Comparison of ENCODE assay signal across 21 cellular contexts in the genomic region with DNA sequence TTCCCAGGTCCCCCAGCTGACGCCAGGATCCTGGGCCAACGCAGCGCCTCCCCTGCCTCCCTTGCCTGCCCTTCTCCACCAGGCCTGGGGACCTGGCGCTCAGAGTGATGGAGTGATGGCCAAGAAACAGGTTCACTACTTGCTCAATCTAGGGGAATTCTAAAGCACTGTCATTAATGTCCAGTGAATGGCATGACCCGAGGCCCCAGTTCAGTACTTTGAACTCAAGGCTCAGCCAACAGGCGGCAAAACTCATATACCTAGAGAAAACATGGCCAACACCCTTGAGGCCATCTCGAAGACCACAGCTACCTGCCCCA. TPM values are rescaled to one million over a fixed set of nuclear protein-coding genes. Genes with fewer than 3 reads are reported as not detected.
A peak's percentile ranks its signal among the peaks of the same experiment; 100 is the strongest.
DNase-seq lines count a peak whose midpoint lies in the region; ATAC-seq, FAIRE-seq and TF ChIP-seq lines count a peak whose summit lies in the region.
"Had no signal": no experiment of that assay in that cellular context is flagged by ENCODE, and none has a peak within 500 bp of the region (broad histone marks: within the 10 kb centered on the region; RNA-seq: fewer than 3 reads in every experiment).

No MANE protein-coding gene starts in this region.

- TF ChIP-seq CTCF in breast epithelium (IDR thresholded peaks at IDR 0.05) (no peak), MCF 10A (IDR thresholded peaks at IDR 0.05; ENCODE audit: unreplicated experiment) (no peak), keratinocyte (optimal IDR thresholded peaks at IDR 0.05 in 1 of 3, IDR thresholded peaks at IDR 0.05 in 1 of 3, conservative IDR thresholded peaks at IDR 0.05 in 1 of 3; ENCODE audit: extremely low read depth in 1 of 3, insufficient read depth in 2 of 3, low read length in 3 of 3) (no peak), osteocyte (IDR thresholded peaks at IDR 0.05) (no peak), uterus (IDR thresholded peaks at IDR 0.05) (no peak)

- peaks cover 4% of the 10 kb centered on the region for H3K9me1 ChIP-seq in keratinocyte (ENCODE audit: control insufficient read depth, extremely low read depth, insufficient read depth, low read length)

- H3K36me3 Mint-ChIP-seq in MCF 10A (ENCODE audit: insufficient read depth, unreplicated experiment): peaks cover 6% of the 10 kb centered on the region
- no peaks in the 10 kb centered on the region for H3K36me3 Mint-ChIP-seq in osteocyte (ENCODE audit: unreplicated experiment)
- no peaks in the 10 kb centered on the region for H3K36me3 Mint-ChIP-seq in activated CD4-positive, alpha-beta T cell treated with anti-CD3 and anti-CD28 coated beads for 36 hours (ENCODE audit: low read depth)

- no peaks in the 10 kb centered on the region for H3K27me3 Mint-ChIP-seq in MCF 10A (ENCODE audit: insufficient read depth, unreplicated experiment)
- no peaks in the 10 kb centered on the region for H3K27me3 Mint-ChIP-seq in osteocyte (ENCODE audit: unreplicated experiment)
- H3K27me3 Mint-ChIP-seq in activated CD4-positive, alpha-beta T cell treated with anti-CD3 and anti-CD28 coated beads for 36 hours: no peaks in the 10 kb centered on the region

- peak overlapping the region; percentile 84 to 98 for H3K27ac ChIP-seq in breast epithelium
- H3K27ac ChIP-seq in keratinocyte (ENCODE audit: control insufficient read depth, insufficient read depth, low read length): peak overlapping the region; percentile 5
- H3K27ac ChIP-seq in uterus: peak overlapping the region; percentile 42 to 81
- H3K27ac ChIP-seq: A549, GM23248 had no signal

- no peaks in the 10 kb centered on the region for H3K36me3 ChIP-seq in breast epithelium
- H3K36me3 ChIP-seq in keratinocyte (ENCODE audit: control insufficient read depth in 2 of 2, extremely low read depth in 1 of 2, insufficient read depth in 2 of 2, low read length in 2 of 2): no peaks in the 10 kb centered on the region
- H3K36me3 ChIP-seq in uterus: no peaks in the 10 kb centered on the region

- no peaks in the 10 kb centered on the region for H4K20me1 ChIP-seq in keratinocyte (ENCODE audit: control insufficient read depth, extremely low read depth, insufficient read depth, low read length)

- H3K27me3 ChIP-seq in breast epithelium: no peaks in the 10 kb centered on the region
- H3K27me3 ChIP-seq in keratinocyte (ENCODE audit: control insufficient read depth, extremely low read depth, insufficient read depth, low read length): no peaks in the 10 kb centered on the region
- H3K27me3 ChIP-seq in uterus: no peaks in the 10 kb centered on the region

- DNase-seq in breast epithelium (ENCODE audit: low spot score in 2 of 2) (no peak), MCF 10A (ENCODE audit: unreplicated experiment) (no peak), keratinocyte (ENCODE audit: low read depth, low spot score) (no peak), osteocyte (ENCODE audit: extremely low spot score, unreplicated experiment) (no peak), uterus (no peak), 8988T (no peak), NCI-H2227 (lab: John Stamatoyannopoulos, UW; ENCODE audit: unreplicated experiment) (no peak)
- no peak for DNase-seq in activated CD4-positive, alpha-beta T cell treated with anti-CD3 and anti-CD28 coated beads for 36 hours
- DNase-seq: C1 segment of cervical spinal cord, DND-41, HCEC 1CT, MV-4-11, NCI-H1417, NCI-H187 treated with DMSO at 0.1 percent for 48 hours, NCI-H446 treated with DMSO at 0.1 percent for 48 hours, NCI-H774, RPMI8226 had no signal

- H3K4me3 ChIP-seq in breast epithelium (no peak overlapping the region), keratinocyte (ENCODE audit: control insufficient read depth in 2 of 3, extremely low read depth in 1 of 3, insufficient read depth in 2 of 3, low read depth in 1 of 3, low read length in 3 of 3) (no peak overlapping the region), uterus (no peak overlapping the region)
- H3K4me3 ChIP-seq: A549, GM23248, K562 had no signal

- H3K4me1 Mint-ChIP-seq in MCF 10A (ENCODE audit: insufficient read depth, unreplicated experiment) (peaks cover 10% of the 10 kb centered on the region), osteocyte (ENCODE audit: unreplicated experiment) (peaks cover 34% of the 10 kb centered on the region)
- H3K4me1 Mint-ChIP-seq in activated CD4-positive, alpha-beta T cell treated with anti-CD3 and anti-CD28 coated beads for 36 hours: peaks cover 11% of the 10 kb centered on the region

- H3K79me2 ChIP-seq in keratinocyte (ENCODE audit: control insufficient read depth, insufficient read depth, low read length): peaks cover 52% of the 10 kb centered on the region

- no peak for FAIRE-seq in keratinocyte (lab: Jason Lieb, UNC)
- FAIRE-seq: A549, G401.6, K562 had no signal

- POLR2A ChIA-PET in MCF 10A (lab: Yijun Ruan, JAX): interaction anchor here (0.6 kb wide), 1 partner anchor 352 kb away, joined by 3 read pairs; no protein-coding TSS in a partner anchor
- POLR2A ChIA-PET in activated CD4-positive, alpha-beta T cell treated with anti-CD3 and anti-CD28 coated beads for 36 hours (lab: Charles Lee): no interaction called here

- no peak overlapping the region for H2AFZ ChIP-seq in keratinocyte (ENCODE audit: control insufficient read depth, low read length)
- H2AFZ ChIP-seq: GM23248 had no signal

- H3K9ac ChIP-seq in keratinocyte (ENCODE audit: control insufficient read depth, extremely low read depth, insufficient read depth, low read length): no peak overlapping the region
- H3K9ac ChIP-seq: GM23248 had no signal

- H3K4me3 Mint-ChIP-seq in MCF 10A (ENCODE audit: unreplicated experiment) (no peak overlapping the region), osteocyte (ENCODE audit: unreplicated experiment) (no peak overlapping the region)
- H3K4me3 Mint-ChIP-seq in activated CD4-positive, alpha-beta T cell treated with anti-CD3 and anti-CD28 coated beads for 36 hours: no peak overlapping the region

- CTCF ChIA-PET in MCF 10A (lab: Yijun Ruan, JAX): interaction anchor here (0.6 to 1.4 kb wide), 3 partner anchors 25 to 71 kb away, joined by 3 to 9 read pairs (median 3); no protein-coding TSS in a partner anchor
- CTCF ChIA-PET in activated CD4-positive, alpha-beta T cell treated with anti-CD3 and anti-CD28 coated beads for 36 hours (lab: Charles Lee): no interaction called here

- intact Hi-C loops in breast epithelium (cut with DNase I; ENCODE audit: low total_unique reads) (no loop called here), MCF 10A (cut with micrococcal nuclease) (no loop called here), uterus (cut with DNase I; ENCODE audit: low total_unique reads) (no loop called here)
- intact Hi-C loops in activated CD4-positive, alpha-beta T cell treated with anti-CD3 and anti-CD28 coated beads for 36 hours (cut with DNase I, micrococcal nuclease): no loop called here

- peak overlapping the region; percentile 53 for H3K4me2 ChIP-seq in keratinocyte (ENCODE audit: control insufficient read depth, extremely low read depth, insufficient read depth, low read depth, low read length)
- H3K4me2 ChIP-seq: A549 had no signal

- H3K9me3 Mint-ChIP-seq in MCF 10A (ENCODE audit: unreplicated experiment): no peaks in the 10 kb centered on the region
- no peaks in the 10 kb centered on the region for H3K9me3 Mint-ChIP-seq in osteocyte (ENCODE audit: unreplicated experiment)
- no peaks in the 10 kb centered on the region for H3K9me3 Mint-ChIP-seq in activated CD4-positive, alpha-beta T cell treated with anti-CD3 and anti-CD28 coated beads for 36 hours (ENCODE audit: low read depth)

- no peak for TF ChIP-seq POLR2A in breast epithelium (IDR thresholded peaks at IDR 0.05)
- TF ChIP-seq POLR2A in uterus (IDR thresholded peaks at IDR 0.05): no peak

- H3K4me1 ChIP-seq in breast epithelium (peaks cover 11 to 16% of the 10 kb centered on the region in 2 donors), keratinocyte (ENCODE audit: control insufficient read depth, extremely low read depth, insufficient read depth, low read length) (peaks cover 32% of the 10 kb centered on the region), uterus (peaks cover 0 to 5% of the 10 kb centered on the region in 2 donors)
- H3K4me1 ChIP-seq: A549 had no signal

- BruUV-seq in MCF 10A (replicated peaks; lab: Mats Ljungman, UMichigan): no TSS peak

- no peak for ATAC-seq in activated CD4-positive, alpha-beta T cell treated with anti-CD3 and anti-CD28 coated beads for 36 hours
- ATAC-seq: A549, K562 had no signal

- dilution Hi-C loops in keratinocyte (cut with MboI; ENCODE audit: extremely low pct_ligation_motif_present, low sequenced_read_pairs): no loop called here

- H3K9me3 ChIP-seq in breast epithelium (no peaks in the 10 kb centered on the region), keratinocyte (ENCODE audit: control insufficient read depth, low read depth, low read length) (no peaks in the 10 kb centered on the region), uterus (no peaks in the 10 kb centered on the region)
- H3K9me3 ChIP-seq: A549 had no signal

- no peak overlapping the region for H3K27ac Mint-ChIP-seq in MCF 10A (ENCODE audit: low read depth, unreplicated experiment)
- peak overlapping the region; percentile 64 for H3K27ac Mint-ChIP-seq in osteocyte (ENCODE audit: unreplicated experiment)
- H3K27ac Mint-ChIP-seq in activated CD4-positive, alpha-beta T cell treated with anti-CD3 and anti-CD28 coated beads for 36 hours: no peak overlapping the region

RNA-seq across cellular contexts. Expression of gene KLHL25, which starts 24.0 kb away (rescaled TPM):
- total RNA-seq in breast epithelium (10 to 100 TPM; 10.9 to 21.0 (median 15.1) TPM), MCF 10A (2022) (3.1 and 3.3 TPM in 2 replicates), osteocyte (3.6 and 3.9 TPM in 2 replicates), uterus (10 to 100 TPM in 2 of 4 donors, 1 to 10 TPM in 2; 6.2 to 19.5 (median 11.9) TPM)
- polyA plus RNA-seq in keratinocyte: 2.1 to 4.4 TPM (median 2.7 TPM) in 3 replicates
- polyA plus RNA-seq in keratinocyte (2011; ENCODE audit: low read depth): 0.60 TPM
- polyA plus RNA-seq in keratinocyte (2011; cell fraction: cytosol; rRNA removed): 1.5 and 2.4 TPM in 2 replicates
- 5.1 and 6.5 TPM in 2 replicates for polyA plus RNA-seq in keratinocyte (2011; cell fraction: nucleus; rRNA removed)
- 2.7 and 2.8 TPM in 2 replicates for polyA plus RNA-seq in keratinocyte (2012; ENCODE audit: low replicate concordance)
- polyA minus RNA-seq in keratinocyte: 3.1 to 7.2 TPM (median 4.1 TPM) in 3 replicates
- 3.3 TPM for polyA minus RNA-seq in keratinocyte (2011; cell fraction: cytosol; rRNA and poly(A)+ RNA removed)
- 5.3 and 5.4 TPM in 2 replicates for polyA minus RNA-seq in keratinocyte (2011; cell fraction: nucleus; rRNA and poly(A)+ RNA removed)
- total RNA-seq in activated CD4-positive, alpha-beta T cell treated with anti-CD3 and anti-CD28 coated beads for 36 hours: 1 to 10 TPM; 4.9 to 5.2 TPM

Comparison
In these comparisons a context has a peak if more than half of its experiments do, and no peak if none do; other contexts are left out.
1. H3K27ac ChIP-seq: peak in every context shown above with its lines; median percentile 91 in breast epithelium; 62 in uterus; 5 in keratinocyte.